In genomic region chr11:36343436-36343835, GRCh38 we compare ENCODE assay signal across 24 cellular contexts. TPM values are rescaled to one million over a fixed set of nuclear protein-coding genes. Genes with fewer than 3 reads are reported as not detected.
DNase-seq lines count a peak whose midpoint lies in the region; ATAC-seq and TF ChIP-seq lines count a peak whose summit lies in the region.
"Had no signal": no experiment of that assay in that cellular context is flagged by ENCODE, and none has a peak within 500 bp of the region (broad histone marks: within the 10 kb centered on the region; RNA-seq: fewer than 3 reads in every experiment).

No MANE protein-coding gene starts in this region.

- H3K27me3 ChIP-seq in esophagus muscularis mucosa (peaks cover 0 to 16% (median 0%) of the 10 kb centered on the region in 4 donors), smooth muscle cell (ENCODE audit: low read depth) (no peaks in the 10 kb centered on the region)

- H3F3A ChIP-seq in smooth muscle cell (ENCODE audit: low read depth): no peaks in the 10 kb centered on the region

- H3K4me1 ChIP-seq in esophagus muscularis mucosa (no peaks in the 10 kb centered on the region), smooth muscle cell (ENCODE audit: low read depth) (no peaks in the 10 kb centered on the region)

- CTCF ChIA-PET in activated CD8-positive, alpha-beta T cell treated with anti-CD3 and anti-CD28 coated beads, Interleukin-2, amount 10 ng/mL, durations not matched to agents 7 days and 5 days (lab: Charles Lee): interaction anchor here (0.9 kb wide), 2 partner anchors 51 to 149 kb away, joined by 3 to 4 read pairs; no protein-coding TSS in a partner anchor

- peaks cover 20% of the 10 kb centered on the region for H3K27me3 Mint-ChIP-seq in activated T-cell treated with anti-CD3 and anti-CD28 coated beads, Interleukin-2, amount 50 U/mL, for 72 hours (ENCODE audit: low read depth)
- peaks cover 46% of the 10 kb centered on the region for H3K27me3 Mint-ChIP-seq in activated CD8-positive, alpha-beta T cell treated with anti-CD3 and anti-CD28 coated beads, Interleukin-2, amount 10 ng/mL, durations not matched to agents 7 days and 5 days (ENCODE audit: low read depth)

- H3K36me3 ChIP-seq in esophagus muscularis mucosa (no peaks in the 10 kb centered on the region), smooth muscle cell (ENCODE audit: low read depth) (no peaks in the 10 kb centered on the region)

- H3K27ac ChIP-seq in esophagus muscularis mucosa (replicated peaks in 1 of 4): no peak overlapping the region
- no peak overlapping the region for H3K27ac ChIP-seq in smooth muscle cell (ENCODE audit: low read depth)
- H3K27ac ChIP-seq: GM23248 had no signal

- intact Hi-C loops in esophagus muscularis mucosa (cut with DNase I): no loop called here

- TF ChIP-seq EP300 in esophagus muscularis mucosa (IDR thresholded peaks at IDR 0.05): no peak

- no peaks in the 10 kb centered on the region for H3K36me3 Mint-ChIP-seq in activated T-cell treated with anti-CD3 and anti-CD28 coated beads, Interleukin-2, amount 50 U/mL, for 72 hours (ENCODE audit: insufficient read depth in 2 of 2)
- H3K36me3 Mint-ChIP-seq in activated CD8-positive, alpha-beta T cell treated with anti-CD3 and anti-CD28 coated beads, Interleukin-2, amount 10 ng/mL, durations not matched to agents 7 days and 5 days (ENCODE audit: low read depth): no peaks in the 10 kb centered on the region
- H3K36me3 Mint-ChIP-seq: CD8-positive, alpha-beta T cell had no signal

- H2AFZ ChIP-seq in smooth muscle cell (ENCODE audit: low read depth): no peak overlapping the region
- H2AFZ ChIP-seq: GM23248 had no signal

- H3K79me2 ChIP-seq in smooth muscle cell (ENCODE audit: low read depth): no peaks in the 10 kb centered on the region

- TF ChIP-seq CTCF in esophagus muscularis mucosa (IDR thresholded peaks at IDR 0.05) (no peak), smooth muscle cell (IDR thresholded peaks at IDR 0.05; ENCODE audit: borderline replicate concordance, insufficient read depth, poor library complexity, severe bottlenecking) (no peak)

- peak; percentile 92 for ATAC-seq in activated T-cell treated with anti-CD3 and anti-CD28 coated beads, Interleukin-2, amount 50 U/mL, for 72 hours (replicated peaks in 1 of 2)
- peak; percentile 61 for ATAC-seq in activated CD8-positive, alpha-beta T cell treated with anti-CD3 and anti-CD28 coated beads, Interleukin-2, amount 10 ng/mL, durations not matched to agents 7 days and 5 days
- ATAC-seq: CD8-positive, alpha-beta T cell; K562 had no signal

- no peak overlapping the region for H3K9ac ChIP-seq in smooth muscle cell (ENCODE audit: low read depth)
- H3K9ac ChIP-seq: GM23248 had no signal

- no peaks in the 10 kb centered on the region for H4K20me1 ChIP-seq in smooth muscle cell (ENCODE audit: low read depth)

- TF ChIP-seq POLR2A in esophagus muscularis mucosa (IDR thresholded peaks at IDR 0.05; ENCODE audit: low read depth): no peak

- H3K27ac Mint-ChIP-seq in activated T-cell treated with anti-CD3 and anti-CD28 coated beads, Interleukin-2, amount 50 U/mL, for 72 hours: no peak overlapping the region
- H3K27ac Mint-ChIP-seq in activated CD8-positive, alpha-beta T cell treated with anti-CD3 and anti-CD28 coated beads, Interleukin-2, amount 10 ng/mL, durations not matched to agents 7 days and 5 days: no peak overlapping the region
- H3K27ac Mint-ChIP-seq: CD8-positive, alpha-beta T cell had no signal

- POLR2A ChIA-PET in activated CD8-positive, alpha-beta T cell treated with anti-CD3 and anti-CD28 coated beads, Interleukin-2, amount 10 ng/mL, durations not matched to agents 7 days and 5 days (lab: Charles Lee): no interaction called here

- H3K4me3 Mint-ChIP-seq in activated T-cell treated with anti-CD3 and anti-CD28 coated beads, Interleukin-2, amount 50 U/mL, for 72 hours: peak overlapping the region; percentile 48 to 57
- H3K4me3 Mint-ChIP-seq in activated CD8-positive, alpha-beta T cell treated with anti-CD3 and anti-CD28 coated beads, Interleukin-2, amount 10 ng/mL, durations not matched to agents 7 days and 5 days: no peak overlapping the region
- H3K4me3 Mint-ChIP-seq: CD8-positive, alpha-beta T cell had no signal

- 92% methylated on average over 5 of the region's 5 CpGs for WGBS in esophagus muscularis mucosa
- 95% methylated on average over 5 of the region's 5 CpGs for WGBS in smooth muscle cell (ENCODE audit: low lambda C conversion rate)

- H3K4me2 ChIP-seq in smooth muscle cell: no peak overlapping the region

- H3K9me3 ChIP-seq in esophagus muscularis mucosa (no peaks in the 10 kb centered on the region), smooth muscle cell (replicated peaks; ENCODE audit: low read depth) (no peaks in the 10 kb centered on the region)
- H3K9me3 ChIP-seq: Caco-2 had no signal

- DNase-seq in activated T-cell treated with anti-CD3 and anti-CD28 coated beads, Interleukin-2, amount 50 U/mL, for 72 hours: peak in 1 of 2 donors; percentile 40
- no peak for DNase-seq in activated T-cell treated with anti-CD3 and anti-CD28 coated beads for 4 hours
- DNase-seq in activated CD8-positive, alpha-beta T cell treated with anti-CD3 and anti-CD28 coated beads, Interleukin-2, amount 10 ng/mL, durations not matched to agents 7 days and 5 days: no peak
- peak; percentile 10 for DNase-seq in esophagus muscularis mucosa (ENCODE audit: extremely low spot score)
- no peak for DNase-seq in smooth muscle cell (lab: John Stamatoyannopoulos, UW; ENCODE audit: unreplicated experiment)
- no peak for DNase-seq in stimulated activated CD4-positive, alpha-beta T cell treated with anti-CD3 and anti-CD28 coated beads, Interleukin-1b, Interleukin-23, amount 100 ng/mL, for 48 hours
- no peak for DNase-seq in stimulated activated CD4-positive, alpha-beta T cell treated with anti-CD3 and anti-CD28 coated beads, Interleukin-15, amount 100 ng/mL, for 24 hours
- DNase-seq: C1 segment of cervical spinal cord; Caco-2; CD8-positive, alpha-beta T cell; GM23248; H7; Kasumi-1; NCI-H1092 treated with DMSO at 0.1 percent for 48 hours; NCI-H1436; NCI-H187; NCI-H2081 treated with DMSO at 0.1 percent for 48 hours; NCI-H2171; NCI-H226; NCI-H510A; NCI-H69; Right ventricle myocardium superior; RPMI8226 had no signal

- peaks cover 76% of the 10 kb centered on the region for H3K4me1 Mint-ChIP-seq in activated T-cell treated with anti-CD3 and anti-CD28 coated beads, Interleukin-2, amount 50 U/mL, for 72 hours (ENCODE audit: low read depth)
- H3K4me1 Mint-ChIP-seq in activated CD8-positive, alpha-beta T cell treated with anti-CD3 and anti-CD28 coated beads, Interleukin-2, amount 10 ng/mL, durations not matched to agents 7 days and 5 days (ENCODE audit: low read depth): peaks cover 2% of the 10 kb centered on the region

- H3K9me3 Mint-ChIP-seq in activated T-cell treated with anti-CD3 and anti-CD28 coated beads, Interleukin-2, amount 50 U/mL, for 72 hours: no peaks in the 10 kb centered on the region
- H3K9me3 Mint-ChIP-seq in activated CD8-positive, alpha-beta T cell treated with anti-CD3 and anti-CD28 coated beads, Interleukin-2, amount 10 ng/mL, durations not matched to agents 7 days and 5 days (ENCODE audit: insufficient read depth): no peaks in the 10 kb centered on the region
- H3K9me3 Mint-ChIP-seq: CD8-positive, alpha-beta T cell had no signal

- H3K4me3 ChIP-seq in esophagus muscularis mucosa (no peak overlapping the region), smooth muscle cell (no peak overlapping the region)
- H3K4me3 ChIP-seq: GM23248, K562 had no signal

RNA-seq across cellular contexts. Expression of gene PRR5L, which starts 47.3 kb away (rescaled TPM):
- total RNA-seq in activated T-cell treated with anti-CD3 and anti-CD28 coated beads, Interleukin-2, amount 50 U/mL, for 72 hours: 10 to 100 TPM; 14.2 to 14.6 TPM
- 1 to 10 TPM; 3.4 to 4.5 TPM for total RNA-seq in activated CD8-positive, alpha-beta T cell treated with anti-CD3 and anti-CD28 coated beads, Interleukin-2, amount 10 ng/mL, durations not matched to agents 7 days and 5 days
- total RNA-seq in esophagus muscularis mucosa (1 to 10 TPM; 1.7 to 9.6 (median 3.1) TPM), smooth muscle cell (33.8 and 41.4 TPM in 2 replicates)
- polyA plus RNA-seq in smooth muscle cell: 16.1 and 21.4 TPM in 2 replicates
- total RNA-seq: Caco-2 had no signal

RNA-seq across cellular contexts. Expression of gene COMMD9, which starts 54.2 kb away (rescaled TPM):
- 10 to 100 TPM; 25.7 to 26.7 TPM for total RNA-seq in activated T-cell treated with anti-CD3 and anti-CD28 coated beads, Interleukin-2, amount 50 U/mL, for 72 hours
- 10 to 100 TPM; 44.6 to 47.5 TPM for total RNA-seq in activated CD8-positive, alpha-beta T cell treated with anti-CD3 and anti-CD28 coated beads, Interleukin-2, amount 10 ng/mL, durations not matched to agents 7 days and 5 days
- total RNA-seq in esophagus muscularis mucosa: 10 to 100 TPM; 18.3 to 45.5 (median 27.7) TPM
- 35.9 and 39.4 TPM in 2 replicates for total RNA-seq in smooth muscle cell
- polyA plus RNA-seq in smooth muscle cell: 83.0 and 89.1 TPM in 2 replicates
